In the genomic region with DNA sequence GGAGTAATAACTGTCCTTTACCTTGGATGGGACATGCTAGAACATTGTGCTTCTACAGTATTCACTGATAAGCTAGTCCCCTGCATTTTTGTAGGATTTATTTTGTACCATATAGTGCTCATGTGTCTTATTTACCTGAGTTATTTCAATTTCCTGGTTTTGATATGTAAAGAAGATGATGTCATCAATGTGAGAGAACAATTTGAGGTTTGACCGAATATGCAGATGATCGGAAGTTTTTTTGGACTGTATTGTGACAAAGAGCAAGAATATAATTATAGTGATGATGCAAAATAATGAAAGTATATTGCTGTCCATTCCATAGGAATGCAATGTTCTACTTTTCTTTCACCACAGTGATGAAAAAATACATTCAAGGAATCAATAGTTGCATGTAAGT, we compare ENCODE assay signal across 29 cellular contexts.
"Had no signal": no experiment of that assay in that cellular context is flagged by ENCODE, and none has a peak within 500 bp of the region (broad histone marks: within the 10 kb centered on the region; RNA-seq: fewer than 3 reads in every experiment).

No MANE protein-coding gene starts in this region.

- H3K36me3 ChIP-seq: stomach, suprapubic skin, thoracic aorta, thyroid gland, tibial artery, tibial nerve, transverse colon, upper lobe of left lung, upper lobe of right lung, uterus, vagina had no signal

- ATAC-seq: stimulated activated effector memory CD8-positive, alpha-beta T cell treated with anti-CD3 and anti-CD28 coated beads, Interleukin-12 subunit alpha, Interleukin-12 subunit beta, amount 100 ng/mL, for 72 hours; stimulated activated memory B cell treated with anti-CD40 and anti-IgM and Interleukin-4, amounts not matched to agents 10 μg/mL and 1 μg/mL and 100 μg/mL, for 72 hours; stimulated activated naive B cell treated with anti-CD40 and anti-IgM and Interleukin-4, amounts not matched to agents 10 μg/mL and 1 μg/mL and 100 μg/mL, for 72 hours; stimulated activated naive CD8-positive, alpha-beta T cell treated with anti-CD3 and anti-CD28 coated beads, Interleukin-15, amount 100 ng/mL, for 72 hours; stimulated activated naive CD8-positive, alpha-beta T cell treated with anti-CD3 and anti-CD28 coated beads, Interleukin-15, Interleukin-2, amounts not matched to agents 100 U/mL and 50 U/mL, for 24 hours; upper lobe of right lung had no signal

- H3K4me1 Mint-ChIP-seq: stimulated activated effector memory CD8-positive, alpha-beta T cell treated with anti-CD3 and anti-CD28 coated beads, Interleukin-12 subunit alpha, Interleukin-12 subunit beta, amount 100 ng/mL, for 72 hours; stimulated activated memory B cell treated with anti-CD40 and anti-IgM and Interleukin-4, amounts not matched to agents 10 μg/mL and 1 μg/mL and 100 μg/mL, for 72 hours; stimulated activated naive B cell treated with anti-CD40 and anti-IgM and Interleukin-4, amounts not matched to agents 10 μg/mL and 1 μg/mL and 100 μg/mL, for 72 hours; stimulated activated naive CD8-positive, alpha-beta T cell treated with anti-CD3 and anti-CD28 coated beads, Interleukin-15, amount 100 ng/mL, for 72 hours had no signal

- H3K9me3 ChIP-seq: stomach, suprapubic skin, testis, thoracic aorta, thyroid gland, tibial artery, tibial nerve, transverse colon, upper lobe of left lung, upper lobe of right lung, uterus, vagina had no signal

- H3K27ac Mint-ChIP-seq: stimulated activated effector memory CD8-positive, alpha-beta T cell treated with anti-CD3 and anti-CD28 coated beads, Interleukin-12 subunit alpha, Interleukin-12 subunit beta, amount 100 ng/mL, for 72 hours; stimulated activated memory B cell treated with anti-CD40 and anti-IgM and Interleukin-4, amounts not matched to agents 10 μg/mL and 1 μg/mL and 100 μg/mL, for 72 hours; stimulated activated naive B cell treated with anti-CD40 and anti-IgM and Interleukin-4, amounts not matched to agents 10 μg/mL and 1 μg/mL and 100 μg/mL, for 72 hours; stimulated activated naive CD8-positive, alpha-beta T cell treated with anti-CD3 and anti-CD28 coated beads, Interleukin-15, amount 100 ng/mL, for 72 hours; stimulated activated naive CD8-positive, alpha-beta T cell treated with anti-CD3 and anti-CD28 coated beads, Interleukin-15, Interleukin-2, amounts not matched to agents 100 ng/mL and 50 ng/mL, for 24 hours; type B pancreatic cell had no signal

- H3K4me3 ChIP-seq: stomach, suprapubic skin, testis, thoracic aorta, thyroid gland, tibial artery, tibial nerve, transverse colon, upper lobe of left lung, upper lobe of right lung, uterus, vagina had no signal

- H3K27me3 ChIP-seq: stomach, suprapubic skin, testis, thyroid gland, tibial artery, tibial nerve, transverse colon, upper lobe of left lung, upper lobe of right lung, uterus, vagina had no signal

- H3K4me3 Mint-ChIP-seq: stimulated activated effector memory CD8-positive, alpha-beta T cell treated with anti-CD3 and anti-CD28 coated beads, Interleukin-12 subunit alpha, Interleukin-12 subunit beta, amount 100 ng/mL, for 72 hours; stimulated activated memory B cell treated with anti-CD40 and anti-IgM and Interleukin-4, amounts not matched to agents 10 μg/mL and 1 μg/mL and 100 μg/mL, for 72 hours; stimulated activated naive B cell treated with anti-CD40 and anti-IgM and Interleukin-4, amounts not matched to agents 10 μg/mL and 1 μg/mL and 100 μg/mL, for 72 hours; stimulated activated naive CD8-positive, alpha-beta T cell treated with anti-CD3 and anti-CD28 coated beads, Interleukin-15, amount 100 ng/mL, for 72 hours; stimulated activated naive CD8-positive, alpha-beta T cell treated with anti-CD3 and anti-CD28 coated beads, Interleukin-15, Interleukin-2, amounts not matched to agents 100 ng/mL and 50 ng/mL, for 24 hours; type B pancreatic cell had no signal

- H3K36me3 Mint-ChIP-seq: stimulated activated effector memory CD8-positive, alpha-beta T cell treated with anti-CD3 and anti-CD28 coated beads, Interleukin-12 subunit alpha, Interleukin-12 subunit beta, amount 100 ng/mL, for 72 hours; stimulated activated memory B cell treated with anti-CD40 and anti-IgM and Interleukin-4, amounts not matched to agents 10 μg/mL and 1 μg/mL and 100 μg/mL, for 72 hours; stimulated activated naive B cell treated with anti-CD40 and anti-IgM and Interleukin-4, amounts not matched to agents 10 μg/mL and 1 μg/mL and 100 μg/mL, for 72 hours; type B pancreatic cell had no signal

- H3K4me1 ChIP-seq: stomach, suprapubic skin, testis, thyroid gland, tibial artery, tibial nerve, transverse colon, upper lobe of left lung, upper lobe of right lung, uterus, vagina had no signal

- H3K9me3 Mint-ChIP-seq: type B pancreatic cell had no signal

- DNase-seq: stimulated activated CD4-positive, alpha-beta T cell treated with anti-CD3 and anti-CD28 coated beads, Interleukin-2, amount 100 ng/mL, for 48 hours; stimulated activated CD4-positive, alpha-beta T cell treated with anti-CD3 and anti-CD28 coated beads, Interleukin-4, amount 100 ng/mL, for 1 hour; stimulated activated CD4-positive, alpha-beta T cell treated with anti-CD3 and anti-CD28 coated beads, Interleukin-4, amount 100 ng/mL, for 24 hours; stimulated activated CD4-positive, alpha-beta T cell treated with anti-CD3 and anti-CD28 coated beads, Interleukin-4, amount 100 ng/mL, for 4 hours; stimulated activated CD8-positive, alpha-beta memory T cell treated with anti-CD3 and anti-CD28 coated beads, Interleukin-4, amount 100 ng/mL, for 48 hours; stimulated activated naive B cell treated with anti-CD40 and anti-IgM and Interleukin-4, amounts not matched to agents 10 μg/mL and 1 μg/mL and 100 μg/mL, for 72 hours; stimulated activated naive CD4-positive, alpha-beta T cell; stimulated activated naive CD4-positive, alpha-beta T cell treated with Interleukin-2 at 50 U/mL for 16 hours; stimulated activated naive CD8-positive, alpha-beta T cell treated with anti-CD3 and anti-CD28 coated beads, Interleukin-15, amount 100 ng/mL, for 72 hours; stimulated activated naive CD8-positive, alpha-beta T cell treated with anti-CD3 and anti-CD28 coated beads, Interleukin-15, Interleukin-2, amounts not matched to agents 100 U/mL and 50 U/mL, for 24 hours; stomach; substantia nigra; testis; thyroid gland; tibial artery; transverse colon; trophoblast cell; upper lobe of left lung; upper lobe of right lung; uterus had no signal

- FAIRE-seq: urothelium cell line had no signal

- H3K27ac ChIP-seq: stomach, suprapubic skin, testis, thoracic aorta, thyroid gland, tibial artery, tibial nerve, transverse colon, upper lobe of left lung, upper lobe of right lung, uterus, vagina had no signal

- H3K27me3 Mint-ChIP-seq: stimulated activated memory B cell treated with anti-CD40 and anti-IgM and Interleukin-4, amounts not matched to agents 10 μg/mL and 1 μg/mL and 100 μg/mL, for 72 hours; stimulated activated naive B cell treated with anti-CD40 and anti-IgM and Interleukin-4, amounts not matched to agents 10 μg/mL and 1 μg/mL and 100 μg/mL, for 72 hours; stimulated activated naive CD8-positive, alpha-beta T cell treated with anti-CD3 and anti-CD28 coated beads, Interleukin-15, amount 100 ng/mL, for 72 hours; stimulated activated naive CD8-positive, alpha-beta T cell treated with anti-CD3 and anti-CD28 coated beads, Interleukin-15, Interleukin-2, amounts not matched to agents 100 ng/mL and 50 ng/mL, for 24 hours; type B pancreatic cell had no signal
